ENCODE assay signal across 28 cellular contexts in the genomic region with DNA sequence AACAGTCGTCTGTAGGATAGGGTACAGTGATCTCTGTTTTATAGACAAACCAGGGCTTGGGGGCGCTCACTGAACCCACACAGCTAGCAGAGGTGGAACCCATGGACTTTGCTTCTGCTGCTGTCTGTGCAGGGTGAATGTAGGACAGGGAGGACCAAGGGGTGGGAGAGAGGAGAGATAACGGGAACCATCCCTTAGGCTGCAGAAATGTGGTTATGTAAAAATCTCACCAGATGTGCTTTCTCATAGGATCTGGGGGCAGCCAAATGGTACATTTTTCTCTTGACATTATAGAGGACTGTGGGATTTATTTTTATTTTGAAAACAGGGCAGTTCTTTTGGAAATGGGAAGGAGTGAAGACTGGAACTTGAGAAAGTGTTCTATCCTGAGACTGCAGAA. TPM values are rescaled to one million over a fixed set of nuclear protein-coding genes. Genes with fewer than 3 reads are reported as not detected.
A peak's percentile ranks its signal among the peaks of the same experiment; 100 is the strongest.
DNase-seq lines count a peak whose midpoint lies in the region; ATAC-seq and TF ChIP-seq lines count a peak whose summit lies in the region.
"Had no signal": no experiment of that assay in that cellular context is flagged by ENCODE, and none has a peak within 500 bp of the region (broad histone marks: within the 10 kb centered on the region; RNA-seq: fewer than 3 reads in every experiment).

No MANE protein-coding gene starts in this region.

- in situ Hi-C loops in HAP-1 (cut with MboI; ENCODE audit: low sequenced_read_pairs) = no loop called here

- H3K4me1 Mint-ChIP-seq in stimulated activated naive B cell treated with anti-CD40 and anti-IgM and Interleukin-4, amounts not matched to agents 10 μg/mL and 1 μg/mL and 100 μg/mL, for 72 hours = no peaks in the 10 kb centered on the region
- H3K4me1 Mint-ChIP-seq in natural killer cell = no peaks in the 10 kb centered on the region
- H3K4me1 Mint-ChIP-seq: activated naive CD4-positive, alpha-beta T cell treated with anti-CD3 and anti-CD28 coated beads, Interleukin-2, amount 10 ng/mL, durations not matched to agents 7 days and 5 days had no signal

- no peak overlapping the region for H3K4me3 Mint-ChIP-seq in stimulated activated naive B cell treated with anti-CD40 and anti-IgM and Interleukin-4, amounts not matched to agents 10 μg/mL and 1 μg/mL and 100 μg/mL, for 72 hours
- no peak overlapping the region for H3K4me3 Mint-ChIP-seq in natural killer cell
- H3K4me3 Mint-ChIP-seq: activated CD8-positive, alpha-beta T cell treated with anti-CD3 and anti-CD28 coated beads for 36 hours; activated naive CD4-positive, alpha-beta T cell treated with anti-CD3 and anti-CD28 coated beads, Interleukin-2, amount 10 ng/mL, durations not matched to agents 7 days and 5 days; activated T-helper 1 cell treated with anti-CD3 and anti-CD28 coated beads, Interleukin-12 subunit alpha, Interleukin-12 subunit beta, Interleukin-2, Interleukin-4 antibody, amounts not matched to agents 30 ng/mL and 10 ng/mL and 1 ng/mL, durations not matched to agents 14 hours and 24 hours and 36 hours; T-helper 2 cell treated with Interferon-gamma antibody and Interleukin-4, amounts not matched to agents 5 μg/mL and 100 μg/mL, for 36 hours had no signal

- TF ChIP-seq POLR2A in sigmoid colon (IDR thresholded peaks at IDR 0.05) = no peak

- H3K36me3 ChIP-seq in HAP-1 (replicated peaks) (no peaks in the 10 kb centered on the region), sigmoid colon (no peaks in the 10 kb centered on the region)
- H3K36me3 ChIP-seq: breast epithelium, ovary, tibial artery had no signal

- intact Hi-C loops in left cardiac atrium (cut with DNase I) (no loop called here), sigmoid colon (cut with DNase I) (no loop called here), natural killer cell (cut with micrococcal nuclease) (no loop called here)

- H3K4me3 ChIP-seq in HAP-1 = no peak overlapping the region
- H3K4me3 ChIP-seq in coronary artery = no peak overlapping the region
- H3K4me3 ChIP-seq in sigmoid colon = no peak overlapping the region
- H3K4me3 ChIP-seq: breast epithelium, ovary, tibial artery had no signal

- no peaks in the 10 kb centered on the region for H3K36me3 Mint-ChIP-seq in stimulated activated naive B cell treated with anti-CD40 and anti-IgM and Interleukin-4, amounts not matched to agents 10 μg/mL and 1 μg/mL and 100 μg/mL, for 72 hours
- no peaks in the 10 kb centered on the region for H3K36me3 Mint-ChIP-seq in natural killer cell
- H3K36me3 Mint-ChIP-seq: activated naive CD4-positive, alpha-beta T cell treated with anti-CD3 and anti-CD28 coated beads, Interleukin-2, amount 10 ng/mL, durations not matched to agents 7 days and 5 days had no signal

- H3K27me3 ChIP-seq in HAP-1 (ENCODE audit: low read depth) = no peaks in the 10 kb centered on the region
- H3K27me3 ChIP-seq in sigmoid colon = no peaks in the 10 kb centered on the region
- H3K27me3 ChIP-seq: breast epithelium, ovary, tibial artery had no signal

- no peak for TF ChIP-seq CTCF in coronary artery (IDR thresholded peaks at IDR 0.05)
- no peak for TF ChIP-seq CTCF in sigmoid colon (IDR thresholded peaks at IDR 0.05)
- TF ChIP-seq CTCF in natural killer cell (IDR thresholded peaks at IDR 0.05) = no peak

- H3K9me3 ChIP-seq in HAP-1 = no peaks in the 10 kb centered on the region
- H3K9me3 ChIP-seq in sigmoid colon = no peaks in the 10 kb centered on the region
- H3K9me3 ChIP-seq: breast epithelium, ovary, tibial artery had no signal

- peaks cover 0 to 2% of the 10 kb centered on the region in 2 donors for H3K9me3 Mint-ChIP-seq in stimulated activated naive B cell treated with anti-CD40 and anti-IgM and Interleukin-4, amounts not matched to agents 10 μg/mL and 1 μg/mL and 100 μg/mL, for 72 hours
- H3K9me3 Mint-ChIP-seq in natural killer cell = no peaks in the 10 kb centered on the region
- H3K9me3 Mint-ChIP-seq: activated CD8-positive, alpha-beta T cell treated with anti-CD3 and anti-CD28 coated beads for 36 hours; activated naive CD4-positive, alpha-beta T cell treated with anti-CD3 and anti-CD28 coated beads, Interleukin-2, amount 10 ng/mL, durations not matched to agents 7 days and 5 days; activated T-helper 1 cell treated with anti-CD3 and anti-CD28 coated beads, Interleukin-12 subunit alpha, Interleukin-12 subunit beta, Interleukin-2, Interleukin-4 antibody, amounts not matched to agents 30 ng/mL and 10 ng/mL and 1 ng/mL, durations not matched to agents 14 hours and 24 hours and 36 hours; T-helper 2 cell treated with Interferon-gamma antibody and Interleukin-4, amounts not matched to agents 5 μg/mL and 100 μg/mL, for 36 hours had no signal

- peaks cover 15% of the 10 kb centered on the region for H3K4me1 ChIP-seq in HAP-1
- peaks cover 0 to 70% (median 15%) of the 10 kb centered on the region in 4 donors for H3K4me1 ChIP-seq in sigmoid colon
- H3K4me1 ChIP-seq: breast epithelium had no signal

- DNase-seq in HAP-1 (ENCODE audit: low spot score in 2 of 2) (peak; percentile 6 to 14), coronary artery (ENCODE audit: low spot score) (no peak), left cardiac atrium (no peak), sigmoid colon (no peak), natural killer cell (no peak), DMS153 treated with DMSO at 0.1 percent for 48 hours (lab: John Stamatoyannopoulos, UW; ENCODE audit: unreplicated experiment) (no peak)
- DNase-seq in stimulated activated naive B cell treated with anti-CD40 and anti-IgM and Interleukin-4, amounts not matched to agents 10 μg/mL and 1 μg/mL and 100 μg/mL, for 72 hours = no peak
- DNase-seq: activated CD4-positive, alpha-beta T cell treated with anti-CD3 and anti-CD28 coated beads for 1 hour; activated CD8-positive, alpha-beta memory T cell treated with anti-CD3 and anti-CD28 coated beads, Interleukin-2, amount 50 U/mL, for 48 hours; activated CD8-positive, alpha-beta T cell treated with anti-CD3 and anti-CD28 coated beads for 36 hours; activated naive CD4-positive, alpha-beta T cell treated with anti-CD3 and anti-CD28 coated beads, Interleukin-2, amount 10 ng/mL, durations not matched to agents 7 days and 5 days; amygdala; DMS79; effector CD4-positive, alpha-beta T cell; GF-D8; IMR-90; MV-4-11; NCI-H1436 treated with DMSO at 0.1 percent for 48 hours; NCI-H2081 treated with DMSO at 0.1 percent for 48 hours; NCI-H345; SHP77; stimulated activated CD4-positive, alpha-beta T cell treated with anti-CD3 and anti-CD28 coated beads, Interleukin-2, amount 100 ng/mL, for 48 hours; tibial artery had no signal

- WGBS in sigmoid colon, 2 donors = 65 to 86% methylated on average over 3 of the region's 3 CpGs

- H3K27ac Mint-ChIP-seq in stimulated activated naive B cell treated with anti-CD40 and anti-IgM and Interleukin-4, amounts not matched to agents 10 μg/mL and 1 μg/mL and 100 μg/mL, for 72 hours = no peak overlapping the region
- H3K27ac Mint-ChIP-seq in natural killer cell = no peak overlapping the region
- H3K27ac Mint-ChIP-seq: activated CD8-positive, alpha-beta T cell treated with anti-CD3 and anti-CD28 coated beads for 36 hours; activated naive CD4-positive, alpha-beta T cell treated with anti-CD3 and anti-CD28 coated beads, Interleukin-2, amount 10 ng/mL, durations not matched to agents 7 days and 5 days; activated T-helper 1 cell treated with anti-CD3 and anti-CD28 coated beads, Interleukin-12 subunit alpha, Interleukin-12 subunit beta, Interleukin-2, Interleukin-4 antibody, amounts not matched to agents 30 ng/mL and 10 ng/mL and 1 ng/mL, durations not matched to agents 14 hours and 24 hours and 36 hours; T-helper 2 cell treated with Interferon-gamma antibody and Interleukin-4, amounts not matched to agents 5 μg/mL and 100 μg/mL, for 36 hours had no signal

- H3K27ac ChIP-seq in coronary artery (peak overlapping the region; percentile 50 to 55), sigmoid colon (peak overlapping the region; percentile 48 to 67 (median 58))
- H3K27ac ChIP-seq: breast epithelium, tibial artery had no signal

- peak in 1 of 4 donors; percentile 39 for TF ChIP-seq EP300 in sigmoid colon (IDR thresholded peaks at IDR 0.05)

- H3K27me3 Mint-ChIP-seq in stimulated activated naive B cell treated with anti-CD40 and anti-IgM and Interleukin-4, amounts not matched to agents 10 μg/mL and 1 μg/mL and 100 μg/mL, for 72 hours = peaks cover 32 to 37% of the 10 kb centered on the region in 2 donors
- peaks cover 4 to 28% of the 10 kb centered on the region in 2 donors for H3K27me3 Mint-ChIP-seq in natural killer cell (ENCODE audit: low read depth in 2 of 2)

- ATAC-seq in left cardiac atrium = peak; percentile 50 to 56
- ATAC-seq in stimulated activated naive B cell treated with anti-CD40 and anti-IgM and Interleukin-4, amounts not matched to agents 10 μg/mL and 1 μg/mL and 100 μg/mL, for 72 hours (replicated peaks) = no peak
- no peak for ATAC-seq in natural killer cell
- ATAC-seq: activated CD8-positive, alpha-beta T cell treated with anti-CD3 and anti-CD28 coated beads for 36 hours; HCT116 had no signal

RNA-seq across cellular contexts. Expression of gene NFASC, which starts 8.7 kb away (rescaled TPM):
- 10 to 100 TPM; 40.6 to 57.7 TPM for total RNA-seq in left cardiac atrium
- total RNA-seq in sigmoid colon = 100 to 1,000 TPM in 1 of 4 donors, 10 to 100 TPM in 3; 17.6 to 105 (median 25.3) TPM
- 1 to 10 TPM in 2 of 3 donors, under 1 TPM in 1; 0.46 to 8.9 (median 1.2) TPM for polyA plus RNA-seq in sigmoid colon
- total RNA-seq in natural killer cell = under 1 TPM in 2 of 3 donors, not detected in 1; 0.09 to 0.27 TPM
- total RNA-seq: activated CD8-positive, alpha-beta T cell treated with anti-CD3 and anti-CD28 coated beads for 36 hours had no signal

Comparison
In these comparisons a context has a peak if more than half of its experiments do, and no peak if none do; other contexts are left out.
1. DNase-seq: peak in HAP-1 (2 of 2); none in coronary artery (single experiment), left cardiac atrium (single experiment), sigmoid colon (single experiment), stimulated activated naive B cell treated with anti-CD40 and anti-IgM and Interleukin-4, amounts not matched to agents 10 μg/mL and 1 μg/mL and 100 μg/mL, for 72 hours (single experiment), natural killer cell (single experiment) and DMS153 treated with DMSO at 0.1 percent for 48 hours (single experiment).
2. ATAC-seq: peak in left cardiac atrium (2 of 2); none in stimulated activated naive B cell treated with anti-CD40 and anti-IgM and Interleukin-4, amounts not matched to agents 10 μg/mL and 1 μg/mL and 100 μg/mL, for 72 hours (0 of 2) and natural killer cell (0 of 3).
3. RNA of gene NFASC, which starts 8.7 kb away (total RNA-seq): 40.6 to 57.7 TPM in left cardiac atrium and 17.6 to 105 TPM in sigmoid colon; 0.09 to 0.27 TPM in natural killer cell; every median in the first group is over 10 times any median in the second.